In genomic region chr2:182763311-182763912, GRCh38 we compare ENCODE assay signal across 8 cellular contexts. TPM values are rescaled to one million over a fixed set of nuclear protein-coding genes. Genes with fewer than 3 reads are reported as not detected.
DNase-seq lines count a peak whose midpoint lies in the region; ATAC-seq, FAIRE-seq and TF ChIP-seq lines count a peak whose summit lies in the region.

No MANE protein-coding gene starts in this region.

- H3K36me3 Mint-ChIP-seq in activated T-helper 2 cell treated with anti-CD3 and anti-CD28 coated beads, Interferon-gamma antibody, Interleukin-2, Interleukin-4, amounts not matched to agents 10 μg/mL and 5 μg/mL and 100 μg/mL, durations not matched to agents 14 hours and 24 hours and 36 hours (ENCODE audit: low read depth): peaks cover 48% of the 10 kb centered on the region

- peaks cover 9% of the 10 kb centered on the region for H3K4me1 Mint-ChIP-seq in activated T-helper 2 cell treated with anti-CD3 and anti-CD28 coated beads, Interferon-gamma antibody, Interleukin-2, Interleukin-4, amounts not matched to agents 10 μg/mL and 5 μg/mL and 100 μg/mL, durations not matched to agents 14 hours and 24 hours and 36 hours (ENCODE audit: low read depth)

- no peak for FAIRE-seq in GM12891 (lab: Jason Lieb, UNC)

- peak; percentile 79 for TF ChIP-seq CTCF in 22Rv1 (IDR thresholded peaks at IDR 0.05)
- peak; percentile 52; the same call in 1 of the 2 replicates for TF ChIP-seq CTCF in GM12874 (IDR thresholded peaks at IDR 0.05; ENCODE audit: insufficient read depth, low read depth, low read length)
- TF ChIP-seq CTCF in astrocyte of the cerebellum (IDR thresholded peaks at IDR 0.05; ENCODE audit: low read depth, low read length, missing control alignments): peak; percentile 71

- no peak for ATAC-seq in HG03159 (IDR thresholded peaks at IDR 0.05; ENCODE audit: unreplicated experiment)

- H3K27me3 Mint-ChIP-seq in activated T-helper 2 cell treated with anti-CD3 and anti-CD28 coated beads, Interferon-gamma antibody, Interleukin-2, Interleukin-4, amounts not matched to agents 10 μg/mL and 5 μg/mL and 100 μg/mL, durations not matched to agents 14 hours and 24 hours and 36 hours (ENCODE audit: low read depth): no peaks in the 10 kb centered on the region

- H3K4me3 ChIP-seq in astrocyte of the cerebellum (ENCODE audit: low read depth, low read length): no peak overlapping the region

- H3K27ac ChIP-seq in 22Rv1: no peak overlapping the region

- intact Hi-C loops in activated T-helper 2 cell treated with anti-CD3 and anti-CD28 coated beads, Interferon-gamma antibody, Interleukin-2, Interleukin-4, amounts not matched to agents 10 μg/mL and 5 μg/mL and 100 μg/mL, durations not matched to agents 14 hours and 24 hours and 36 hours (cut with micrococcal nuclease): loop anchor here (5.0 kb wide), 1 partner anchor 219 kb away; no protein-coding TSS in a partner anchor

- DNase-seq in NCI-H1092 treated with DMSO at 0.1 percent for 48 hours (lab: John Stamatoyannopoulos, UW) (peak; percentile 9), astrocyte of the cerebellum (ENCODE audit: low read depth) (peak; percentile 31), kidney tubule cell (ENCODE audit: low spot score) (peak; percentile 50), GM12891 (ENCODE audit: insufficient read length, low spot score) (no peak)
- DNase-seq in activated T-helper 2 cell treated with anti-CD3 and anti-CD28 coated beads, Interferon-gamma antibody, Interleukin-2, Interleukin-4, amounts not matched to agents 10 μg/mL and 5 μg/mL and 100 μg/mL, durations not matched to agents 14 hours and 24 hours and 36 hours (ENCODE audit: low spot score): no peak

- H3K9me3 Mint-ChIP-seq in activated T-helper 2 cell treated with anti-CD3 and anti-CD28 coated beads, Interferon-gamma antibody, Interleukin-2, Interleukin-4, amounts not matched to agents 10 μg/mL and 5 μg/mL and 100 μg/mL, durations not matched to agents 14 hours and 24 hours and 36 hours: peaks cover 3% of the 10 kb centered on the region

- TF ChIP-seq POLR2A in GM12891 (IDR thresholded peaks at IDR 0.05; ENCODE audit: low read depth, low read length): no peak

- in situ Hi-C loops in astrocyte of the cerebellum (cut with HindIII; ENCODE audit: low sequenced_read_pairs): loop anchor here (25.0 kb wide), 1 partner anchor 224 kb away; no protein-coding TSS in a partner anchor

- H3K27ac Mint-ChIP-seq in activated T-helper 2 cell treated with anti-CD3 and anti-CD28 coated beads, Interferon-gamma antibody, Interleukin-2, Interleukin-4, amounts not matched to agents 10 μg/mL and 5 μg/mL and 100 μg/mL, durations not matched to agents 14 hours and 24 hours and 36 hours: no peak overlapping the region

- no peak overlapping the region for H3K4me3 Mint-ChIP-seq in activated T-helper 2 cell treated with anti-CD3 and anti-CD28 coated beads, Interferon-gamma antibody, Interleukin-2, Interleukin-4, amounts not matched to agents 10 μg/mL and 5 μg/mL and 100 μg/mL, durations not matched to agents 14 hours and 24 hours and 36 hours (ENCODE audit: low read depth)

TF ChIP-seq in GM12891, 5 proteins besides CTCF, POLR2A, EP300 and RAD21:
- TF ChIP-seq TAF1 (IDR thresholded peaks at IDR 0.05; ENCODE audit: low read depth, low read length): no peak
- no peak for TF ChIP-seq POU2F2 (IDR thresholded peaks at IDR 0.05; ENCODE audit: low read depth, low read length)
- no peak for TF ChIP-seq PAX5 (IDR thresholded peaks at IDR 0.05; ENCODE audit: insufficient read depth, low read length, severe bottlenecking)
- no peak for TF ChIP-seq POLR2AphosphoS5 (IDR thresholded peaks at IDR 0.05; ENCODE audit: low read depth, low read length)
- TF ChIP-seq SPI1 (IDR thresholded peaks at IDR 0.05; ENCODE audit: low read depth, low read length): no peak

RNA-seq across cellular contexts. Expression of gene DNAJC10, which starts 47.4 kb away (rescaled TPM):
- total RNA-seq in activated T-helper 2 cell treated with anti-CD3 and anti-CD28 coated beads, Interferon-gamma antibody, Interleukin-2, Interleukin-4, amounts not matched to agents 10 μg/mL and 5 μg/mL and 100 μg/mL, durations not matched to agents 14 hours and 24 hours and 36 hours: 63.5 and 64.6 TPM in 2 replicates
- 18.0 TPM for polyA plus RNA-seq in GM12891 (2012; ENCODE audit: low read depth, missing spikeins)

Comparison
In these comparisons a context has a peak if more than half of its experiments do, and no peak if none do; other contexts are left out.
1. DNase-seq: peak in NCI-H1092 treated with DMSO at 0.1 percent for 48 hours (single experiment), astrocyte of the cerebellum (single experiment) and kidney tubule cell (single experiment); none in activated T-helper 2 cell treated with anti-CD3 and anti-CD28 coated beads, Interferon-gamma antibody, Interleukin-2, Interleukin-4, amounts not matched to agents 10 μg/mL and 5 μg/mL and 100 μg/mL, durations not matched to agents 14 hours and 24 hours and 36 hours (single experiment) and GM12891 (single experiment).
2. Peak in every context shown above with its lines, with median percentiles within 50 percentile points of each other: CTCF ChIP-seq.